8 cellular contexts compared by ENCODE assay signal in genomic region chr9:137459601-137460362, GRCh38. TPM values are rescaled to one million over a fixed set of nuclear protein-coding genes. Genes with fewer than 3 reads are reported as not detected.
A peak's percentile ranks its signal among the peaks of the same experiment; 100 is the strongest.
DNase-seq lines count a peak whose midpoint lies in the region; ATAC-seq and TF ChIP-seq lines count a peak whose summit lies in the region.

No MANE protein-coding gene starts in this region.

- H3K4me3 Mint-ChIP-seq in GM23338 = peak overlapping the region; percentile 46; the same call in 2 of the 3 replicates
- peak overlapping the region; percentile 7 for H3K4me3 Mint-ChIP-seq in activated T-helper 1 cell treated with anti-CD3 and anti-CD28 coated beads, Interleukin-12 subunit alpha, Interleukin-12 subunit beta, Interleukin-2, Interleukin-4 antibody, amounts not matched to agents 30 ng/mL and 10 ng/mL and 1 ng/mL, durations not matched to agents 14 hours and 24 hours and 36 hours

- 53 to 58% (median 56%) methylated on average over 9 to 15 of the region's 15 CpGs for WGBS in heart left ventricle, 4 donors

- H3K4me2 ChIP-seq in GM23338 = no peak overlapping the region

- H3K4me3 ChIP-seq in GM23338 = peak overlapping the region; percentile 71; the same call in 1 of the 2 replicates
- H3K4me3 ChIP-seq in heart left ventricle = peak overlapping the region in 11 of 12 donors; percentile 22 to 95 (median 68)
- peak overlapping the region; percentile 54 to 75 (median 69) for H3K4me3 ChIP-seq in skin epidermis

- H3K4me1 Mint-ChIP-seq in GM23338 = peaks cover 3% of the 10 kb centered on the region; the same call in 2 of the 3 replicates
- peaks cover 10% of the 10 kb centered on the region for H3K4me1 Mint-ChIP-seq in activated T-helper 1 cell treated with anti-CD3 and anti-CD28 coated beads, Interleukin-12 subunit alpha, Interleukin-12 subunit beta, Interleukin-2, Interleukin-4 antibody, amounts not matched to agents 30 ng/mL and 10 ng/mL and 1 ng/mL, durations not matched to agents 14 hours and 24 hours and 36 hours (ENCODE audit: low read depth)

- 0 out of 2 replicates have a peak, but pooled peaks cover 2% of the 10 kb centered on the region for H3F3A ChIP-seq in GM23338 (replicated peaks; ENCODE audit: low read depth)

- peaks cover 6% of the 10 kb centered on the region for H3K27me3 Mint-ChIP-seq in GM23338 (ENCODE audit: insufficient read depth, low read depth, poor library complexity)
- no peaks in the 10 kb centered on the region for H3K27me3 Mint-ChIP-seq in activated T-helper 1 cell treated with anti-CD3 and anti-CD28 coated beads, Interleukin-12 subunit alpha, Interleukin-12 subunit beta, Interleukin-2, Interleukin-4 antibody, amounts not matched to agents 30 ng/mL and 10 ng/mL and 1 ng/mL, durations not matched to agents 14 hours and 24 hours and 36 hours (ENCODE audit: insufficient read depth)

- no peaks in the 10 kb centered on the region for H3K9me3 ChIP-seq in heart left ventricle

- H3K4me1 ChIP-seq in GM23338 (ENCODE audit: insufficient read depth) (peaks cover 2% of the 10 kb centered on the region; the same call in 1 of the 2 replicates), heart left ventricle (peaks cover 3 to 45% (median 18%) of the 10 kb centered on the region in 12 donors)

- H3K36me3 Mint-ChIP-seq in GM23338 (ENCODE audit: low read depth) = peaks cover 3% of the 10 kb centered on the region; the same call in 1 of the 3 replicates
- H3K36me3 Mint-ChIP-seq in activated T-helper 1 cell treated with anti-CD3 and anti-CD28 coated beads, Interleukin-12 subunit alpha, Interleukin-12 subunit beta, Interleukin-2, Interleukin-4 antibody, amounts not matched to agents 30 ng/mL and 10 ng/mL and 1 ng/mL, durations not matched to agents 14 hours and 24 hours and 36 hours (ENCODE audit: low read depth) = peaks cover 3% of the 10 kb centered on the region

- peak overlapping the region; percentile 99 for H2AFZ ChIP-seq in GM23338

- DNase-seq in GM23338 (ENCODE audit: low spot score) = no peak
- no peak for DNase-seq in activated T-helper 1 cell treated with anti-CD3 and anti-CD28 coated beads, Interleukin-12 subunit alpha, Interleukin-12 subunit beta, Interleukin-2, Interleukin-4 antibody, amounts not matched to agents 30 ng/mL and 10 ng/mL and 1 ng/mL, durations not matched to agents 14 hours and 24 hours and 36 hours (ENCODE audit: low spot score)
- DNase-seq in heart left ventricle = peak in 2 of 5 donors; percentile 36 to 64
- DNase-seq in activated gamma-delta T cell (lab: John Stamatoyannopoulos, UW) = no peak
- DNase-seq in NCI-H1930 (lab: John Stamatoyannopoulos, UW) = no peak

- ATAC-seq in GM23338 = no peak
- ATAC-seq in heart left ventricle = peak in 2 of 4 donors; percentile 3 to 6
- ATAC-seq in GM21825 (IDR thresholded peaks at IDR 0.05; ENCODE audit: unreplicated experiment) = no peak
- ATAC-seq in HG02571 (IDR thresholded peaks at IDR 0.05; ENCODE audit: unreplicated experiment) = no peak

- no peak overlapping the region for H3K27ac ChIP-seq in GM23338 (ENCODE audit: low read depth)
- peak overlapping the region in 9 of 12 donors; percentile 59 to 83 (median 77) for H3K27ac ChIP-seq in heart left ventricle
- peak overlapping the region in 20 of 21 experiments; percentile 44 to 95 (median 75) for H3K27ac ChIP-seq in skin epidermis

- H3K27me3 ChIP-seq in GM23338 (ENCODE audit: insufficient read depth) (no peaks in the 10 kb centered on the region), heart left ventricle (peaks cover 0 to 7% (median 0%) of the 10 kb centered on the region in 9 donors)

- H3K79me2 ChIP-seq in GM23338 (replicated peaks; ENCODE audit: insufficient read depth) = no peaks in the 10 kb centered on the region

- H3K27ac Mint-ChIP-seq in GM23338 = no peak overlapping the region
- peak overlapping the region; percentile 65 for H3K27ac Mint-ChIP-seq in activated T-helper 1 cell treated with anti-CD3 and anti-CD28 coated beads, Interleukin-12 subunit alpha, Interleukin-12 subunit beta, Interleukin-2, Interleukin-4 antibody, amounts not matched to agents 30 ng/mL and 10 ng/mL and 1 ng/mL, durations not matched to agents 14 hours and 24 hours and 36 hours

- no peak for TF ChIP-seq POLR2A in heart left ventricle (IDR thresholded peaks at IDR 0.05)

- H3K9me3 Mint-ChIP-seq in GM23338 = no peaks in the 10 kb centered on the region
- no peaks in the 10 kb centered on the region for H3K9me3 Mint-ChIP-seq in activated T-helper 1 cell treated with anti-CD3 and anti-CD28 coated beads, Interleukin-12 subunit alpha, Interleukin-12 subunit beta, Interleukin-2, Interleukin-4 antibody, amounts not matched to agents 30 ng/mL and 10 ng/mL and 1 ng/mL, durations not matched to agents 14 hours and 24 hours and 36 hours

- H3K9me2 ChIP-seq in GM23338 (ENCODE audit: insufficient read depth) = no peaks in the 10 kb centered on the region

- intact Hi-C loops in activated T-helper 1 cell treated with anti-CD3 and anti-CD28 coated beads, Interleukin-12 subunit alpha, Interleukin-12 subunit beta, Interleukin-2, Interleukin-4 antibody, amounts not matched to agents 30 ng/mL and 10 ng/mL and 1 ng/mL, durations not matched to agents 14 hours and 24 hours and 36 hours (cut with micrococcal nuclease) = loop anchor here (1.0 to 10.0 kb wide), 7 partner anchors 33 to 655 kb away; partner anchors contain the start of genes ARRDC1, EXD3, MRPL41 and NOXA1
- intact Hi-C loops in heart left ventricle (cut with DNase I) = loop anchor here in 1 of 10 donors (10.0 kb wide), 1 partner anchor 55 kb away; no protein-coding TSS in a partner anchor

- H3K36me3 ChIP-seq in GM23338 (ENCODE audit: insufficient read depth) (no peaks in the 10 kb centered on the region), heart left ventricle (peaks cover 0 to 16% (median 3%) of the 10 kb centered on the region in 9 donors)

- TF ChIP-seq CTCF in GM23338 (conservative IDR thresholded peaks at IDR 0.05; ENCODE audit: low read depth in 2 of 2) = no peak
- no peak for TF ChIP-seq CTCF in heart left ventricle (IDR thresholded peaks at IDR 0.05)

- H4K20me1 ChIP-seq in GM23338 (replicated peaks; ENCODE audit: insufficient read depth) = no peaks in the 10 kb centered on the region; the same call in 1 of the 2 replicates

TF ChIP-seq in GM23338, 12 proteins besides CTCF, POLR2A, EP300 and RAD21 (continues in another document):
- no peak for TF ChIP-seq ETS1 (IDR thresholded peaks at IDR 0.05)
- no peak for TF ChIP-seq JUNB (IDR thresholded peaks at IDR 0.05; ENCODE audit: unreplicated experiment)
- TF ChIP-seq EZH2 (IDR thresholded peaks at IDR 0.05; ENCODE audit: low read depth, unreplicated experiment) = no peak

RNA-seq across cellular contexts. Expression of gene NSMF, which starts 0.6 kb away (rescaled TPM):
- total RNA-seq in GM23338 (2014; rRNA removed; shearing (Covaris generic)) = 87.0 and 103 TPM in 2 replicates
- polyA plus RNA-seq in GM23338 (2016; fragmentation: Nextera tagmentation; extraction: Ambion mirVana) (20.3 and 22.3 TPM in 2 replicates), heart left ventricle (10 to 100 TPM; 17.3 to 22.1 TPM)
- total RNA-seq in activated T-helper 1 cell treated with anti-CD3 and anti-CD28 coated beads, Interleukin-12 subunit alpha, Interleukin-12 subunit beta, Interleukin-2, Interleukin-4 antibody, amounts not matched to agents 30 ng/mL and 10 ng/mL and 1 ng/mL, durations not matched to agents 14 hours and 24 hours and 36 hours = 57.2 and 58.9 TPM in 2 replicates
- 10 to 100 TPM in 8 of 9 donors, 1 to 10 TPM in 1; 7.5 to 21.0 (median 12.6) TPM for total RNA-seq in heart left ventricle

RNA-seq across cellular contexts. Expression of gene ENTPD8, which starts 18.6 kb away (rescaled TPM):
- total RNA-seq in GM23338 (2014; rRNA removed; shearing (Covaris generic)) = 0.42 and 1.6 TPM in 2 replicates
- polyA plus RNA-seq in GM23338 (2016; fragmentation: Nextera tagmentation; extraction: Ambion mirVana) (0.89 and 1.1 TPM in 2 replicates), heart left ventricle (not detected)
- not detected in 2 replicates for total RNA-seq in activated T-helper 1 cell treated with anti-CD3 and anti-CD28 coated beads, Interleukin-12 subunit alpha, Interleukin-12 subunit beta, Interleukin-2, Interleukin-4 antibody, amounts not matched to agents 30 ng/mL and 10 ng/mL and 1 ng/mL, durations not matched to agents 14 hours and 24 hours and 36 hours
- total RNA-seq in heart left ventricle = not detected

RNA-seq across cellular contexts. Expression of gene NOXA1, which starts 36.6 kb away (rescaled TPM):
- total RNA-seq in GM23338 (2014; rRNA removed; shearing (Covaris generic)) = 0.59 and 0.62 TPM in 2 replicates
- polyA plus RNA-seq in GM23338 (2016; fragmentation: Nextera tagmentation; extraction: Ambion mirVana) (0.68 and 1.4 TPM in 2 replicates), heart left ventricle (1 to 10 TPM in 1 of 2 donors, under 1 TPM in 1; 0.44 to 4.1 TPM)
- 0.49 and 0.54 TPM in 2 replicates for total RNA-seq in activated T-helper 1 cell treated with anti-CD3 and anti-CD28 coated beads, Interleukin-12 subunit alpha, Interleukin-12 subunit beta, Interleukin-2, Interleukin-4 antibody, amounts not matched to agents 30 ng/mL and 10 ng/mL and 1 ng/mL, durations not matched to agents 14 hours and 24 hours and 36 hours
- 1 to 10 TPM in 8 of 9 donors, under 1 TPM in 1; 0.81 to 5.5 (median 2.7) TPM for total RNA-seq in heart left ventricle

RNA-seq across cellular contexts. Expression of gene EXD3, which starts 36.8 kb away (rescaled TPM):
- 3.6 and 4.4 TPM in 2 replicates for total RNA-seq in GM23338 (2014; rRNA removed; shearing (Covaris generic))
- polyA plus RNA-seq in GM23338 (2016; fragmentation: Nextera tagmentation; extraction: Ambion mirVana) = 9.7 and 9.9 TPM in 2 replicates
- 4.8 and 4.9 TPM in 2 replicates for total RNA-seq in activated T-helper 1 cell treated with anti-CD3 and anti-CD28 coated beads, Interleukin-12 subunit alpha, Interleukin-12 subunit beta, Interleukin-2, Interleukin-4 antibody, amounts not matched to agents 30 ng/mL and 10 ng/mL and 1 ng/mL, durations not matched to agents 14 hours and 24 hours and 36 hours
- 10 to 100 TPM in 2 of 9 donors, 1 to 10 TPM in 7; 4.1 to 12.9 (median 8.6) TPM for total RNA-seq in heart left ventricle
- 10 to 100 TPM in 1 of 2 donors, 1 to 10 TPM in 1; 5.6 to 15.2 TPM for polyA plus RNA-seq in heart left ventricle
